Comparison of ENCODE assay signal across 9 cellular contexts in the genomic region with DNA sequence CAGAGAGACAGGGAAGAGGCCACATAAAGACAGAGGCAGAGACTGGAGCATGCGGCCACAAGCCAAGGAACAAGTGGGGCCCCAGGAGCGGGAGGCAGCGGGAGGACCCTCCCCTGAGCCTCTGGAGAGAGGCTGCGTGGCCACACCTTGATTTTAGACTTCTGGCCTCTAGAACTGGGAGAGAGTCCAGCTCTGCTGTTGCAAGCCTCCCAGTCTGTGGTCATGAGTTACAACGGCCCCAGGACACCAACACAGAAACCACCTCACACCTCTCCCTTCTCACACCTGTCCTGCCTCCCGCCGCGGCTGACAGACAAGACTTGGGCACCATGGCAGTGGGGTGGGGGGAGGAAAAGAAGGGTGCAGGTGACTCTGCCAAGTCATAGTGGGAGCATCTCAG. TPM values are rescaled to one million over a fixed set of nuclear protein-coding genes. Genes with fewer than 3 reads are reported as not detected.
A peak's percentile ranks its signal among the peaks of the same experiment; 100 is the strongest.
DNase-seq lines count a peak whose midpoint lies in the region; ATAC-seq and TF ChIP-seq lines count a peak whose summit lies in the region.
"Had no signal": no experiment of that assay in that cellular context is flagged by ENCODE, and none has a peak within 500 bp of the region (broad histone marks: within the 10 kb centered on the region; RNA-seq: fewer than 3 reads in every experiment).

No MANE protein-coding gene starts in this region.

- H3K4me3 Mint-ChIP-seq in natural killer cell treated with Interleukin-12 subunit alpha and Interleukin-12 subunit beta and Interleukin-15 and Interleukin-18, amount 100 ng/mL, for 72 hours = peak overlapping the region; percentile 79

- 20 to 34% methylated on average over 1 to 4 of the region's 8 CpGs for WGBS in gastroesophageal sphincter (ENCODE audit: low coverage in 1 of 2), 2 donors

- H3K9me3 Mint-ChIP-seq in natural killer cell treated with Interleukin-12 subunit alpha and Interleukin-12 subunit beta and Interleukin-15 and Interleukin-18, amount 100 ng/mL, for 72 hours = no peaks in the 10 kb centered on the region

- H3K4me2 ChIP-seq in BLaER1 treated with 17β-estradiol and CSF1 and Interleukin-3, amounts not matched to agents 10 nM and 100 nM = peak overlapping the region; percentile 87 to 100 (median 98)

- peak overlapping the region in 1 of 11 experiments; percentile 89; a peak in 1 of 22 replicates for H3K27ac ChIP-seq in BLaER1 treated with 17β-estradiol and CSF1 and Interleukin-3, amounts not matched to agents 10 nM and 100 nM
- H3K27ac ChIP-seq in coronary artery (no peak overlapping the region), gastroesophageal sphincter (peak overlapping the region in 2 of 4 donors; percentile 24 to 87)

- H3K9me3 ChIP-seq in BLaER1 treated with 17β-estradiol and CSF1 and Interleukin-3, amounts not matched to agents 10 nM and 100 nM (replicated peaks in 1 of 11) = no peaks in the 10 kb centered on the region
- no peaks in the 10 kb centered on the region for H3K9me3 ChIP-seq in gastroesophageal sphincter

- TF ChIP-seq CTCF in coronary artery (IDR thresholded peaks at IDR 0.05) = no peak
- no peak for TF ChIP-seq CTCF in gastroesophageal sphincter (IDR thresholded peaks at IDR 0.05)

- H3K27me3 ChIP-seq in BLaER1 treated with 17β-estradiol and CSF1 and Interleukin-3, amounts not matched to agents 10 nM and 100 nM = no peaks in the 10 kb centered on the region
- no peaks in the 10 kb centered on the region for H3K27me3 ChIP-seq in gastroesophageal sphincter

- H3K27me3 Mint-ChIP-seq in natural killer cell treated with Interleukin-12 subunit alpha and Interleukin-12 subunit beta and Interleukin-15 and Interleukin-18, amount 100 ng/mL, for 72 hours = no peaks in the 10 kb centered on the region

- H4K20me1 ChIP-seq in BLaER1 treated with 17β-estradiol and CSF1 and Interleukin-3, amounts not matched to agents 10 nM and 100 nM = peaks cover 77 to 97% (median 93%) of the 10 kb centered on the region in 11 experiments

- H3K9ac ChIP-seq in BLaER1 treated with 17β-estradiol and CSF1 and Interleukin-3, amounts not matched to agents 10 nM and 100 nM = peak overlapping the region; percentile 85 to 97 (median 90); a peak in 21 of 22 replicates

- H3K36me3 ChIP-seq in BLaER1 treated with 17β-estradiol and CSF1 and Interleukin-3, amounts not matched to agents 10 nM and 100 nM = peaks cover 27 to 67% (median 47%) of the 10 kb centered on the region in 11 experiments
- H3K36me3 ChIP-seq in gastroesophageal sphincter = peaks cover 0 to 60% of the 10 kb centered on the region in 2 donors

- H3K4me3 ChIP-seq in BLaER1 treated with 17β-estradiol and CSF1 and Interleukin-3, amounts not matched to agents 10 nM and 100 nM = peak overlapping the region; percentile 83 to 97 (median 94)
- H3K4me3 ChIP-seq in coronary artery (peak overlapping the region; percentile 99), gastroesophageal sphincter (peak overlapping the region in 1 of 2 donors; percentile 98)

- peaks cover 50 to 56% (median 53%) of the 10 kb centered on the region in 10 experiments for H3K4me1 ChIP-seq in BLaER1 treated with 17β-estradiol and CSF1 and Interleukin-3, amounts not matched to agents 10 nM and 100 nM
- H3K4me1 ChIP-seq in gastroesophageal sphincter = peaks cover 0 to 60% (median 21%) of the 10 kb centered on the region in 3 donors

- peaks cover under 1% of the 10 kb centered on the region for H3K36me3 Mint-ChIP-seq in natural killer cell treated with Interleukin-12 subunit alpha and Interleukin-12 subunit beta and Interleukin-15 and Interleukin-18, amount 100 ng/mL, for 72 hours

- no peak for TF ChIP-seq EP300 in gastroesophageal sphincter (IDR thresholded peaks at IDR 0.05)

- DNase-seq in LHCN-M2 (ENCODE audit: low read depth) (peak; percentile 18), coronary artery (ENCODE audit: low spot score) (no peak), head of caudate nucleus (no peak), hepatic stellate cell (ENCODE audit: low spot score) (no peak), DMS53 (lab: John Stamatoyannopoulos, UW) (no peak)
- DNase-seq in natural killer cell treated with Interleukin-12 subunit alpha and Interleukin-12 subunit beta and Interleukin-15 and Interleukin-18, amount 100 ng/mL, for 72 hours (ENCODE audit: low spot score) = no peak
- DNase-seq: NCI-H187 had no signal

- no peak for ATAC-seq in natural killer cell treated with Interleukin-12 subunit alpha and Interleukin-12 subunit beta and Interleukin-15 and Interleukin-18, amount 100 ng/mL, for 72 hours
- ATAC-seq in gastroesophageal sphincter = no peak

- no peak overlapping the region for H3K27ac Mint-ChIP-seq in natural killer cell treated with Interleukin-12 subunit alpha and Interleukin-12 subunit beta and Interleukin-15 and Interleukin-18, amount 100 ng/mL, for 72 hours

- intact Hi-C loops in head of caudate nucleus (cut with DNase I) = no loop called here

- no peak for TF ChIP-seq POLR2A in gastroesophageal sphincter (IDR thresholded peaks at IDR 0.05)

- H3K4me1 Mint-ChIP-seq in natural killer cell treated with Interleukin-12 subunit alpha and Interleukin-12 subunit beta and Interleukin-15 and Interleukin-18, amount 100 ng/mL, for 72 hours (ENCODE audit: low read depth in 2 of 2) = peaks cover 11 to 20% of the 10 kb centered on the region in 2 donors

RNA-seq across cellular contexts. Expression of gene INPP5E, which starts 2.2 kb away (rescaled TPM):
- total RNA-seq in LHCN-M2 (2014; rRNA removed) = 13.5 and 14.2 TPM in 2 replicates
- 7.1 TPM for polyA plus RNA-seq in LHCN-M2 (2012)
- total RNA-seq in natural killer cell treated with Interleukin-12 subunit alpha and Interleukin-12 subunit beta and Interleukin-15 and Interleukin-18, amount 100 ng/mL, for 72 hours = 10 to 100 TPM; 10.4 to 18.1 TPM
- total RNA-seq in gastroesophageal sphincter = 10 to 100 TPM in 2 of 4 donors, 1 to 10 TPM in 2; 7.2 to 13.1 (median 10.0) TPM

RNA-seq across cellular contexts. Expression of gene PMPCA, which starts 27.0 kb away (rescaled TPM):
- total RNA-seq in LHCN-M2 (2014; rRNA removed) (46.9 and 54.2 TPM in 2 replicates), gastroesophageal sphincter (10 to 100 TPM; 36.4 to 59.3 (median 39.8) TPM)
- polyA plus RNA-seq in LHCN-M2 (2012) = 61.1 TPM
- 100 to 1,000 TPM in 1 of 2 donors, 10 to 100 TPM in 1; 66.2 to 107 TPM for total RNA-seq in natural killer cell treated with Interleukin-12 subunit alpha and Interleukin-12 subunit beta and Interleukin-15 and Interleukin-18, amount 100 ng/mL, for 72 hours

RNA-seq across cellular contexts. Expression of gene ENTR1, which starts 27.0 kb away (rescaled TPM):
- total RNA-seq in LHCN-M2 (2014; rRNA removed) (66.4 and 66.5 TPM in 2 replicates), gastroesophageal sphincter (10 to 100 TPM; 26.3 to 55.1 (median 44.0) TPM)
- polyA plus RNA-seq in LHCN-M2 (2012) = 33.7 TPM
- 10 to 100 TPM; 24.1 to 86.6 TPM for total RNA-seq in natural killer cell treated with Interleukin-12 subunit alpha and Interleukin-12 subunit beta and Interleukin-15 and Interleukin-18, amount 100 ng/mL, for 72 hours

RNA-seq across cellular contexts. Expression of gene SNAPC4, which starts 37.5 kb away (rescaled TPM):
- total RNA-seq in LHCN-M2 (2014; rRNA removed) (9.2 and 9.4 TPM in 2 replicates), gastroesophageal sphincter (1 to 10 TPM; 3.5 to 8.4 (median 5.5) TPM)
- 4.0 TPM for polyA plus RNA-seq in LHCN-M2 (2012)
- 10 to 100 TPM; 11.3 to 48.5 TPM for total RNA-seq in natural killer cell treated with Interleukin-12 subunit alpha and Interleukin-12 subunit beta and Interleukin-15 and Interleukin-18, amount 100 ng/mL, for 72 hours

RNA-seq across cellular contexts. Expression of gene SEC16A, which starts 45.4 kb away (rescaled TPM):
- total RNA-seq in LHCN-M2 (2014; rRNA removed) (25.5 and 28.9 TPM in 2 replicates), gastroesophageal sphincter (10 to 100 TPM; 35.5 to 71.0 (median 50.5) TPM)
- 35.2 TPM for polyA plus RNA-seq in LHCN-M2 (2012)
- 100 to 1,000 TPM; 104 to 121 TPM for total RNA-seq in natural killer cell treated with Interleukin-12 subunit alpha and Interleukin-12 subunit beta and Interleukin-15 and Interleukin-18, amount 100 ng/mL, for 72 hours
